17 cellular contexts compared by ENCODE assay signal in the genomic region with DNA sequence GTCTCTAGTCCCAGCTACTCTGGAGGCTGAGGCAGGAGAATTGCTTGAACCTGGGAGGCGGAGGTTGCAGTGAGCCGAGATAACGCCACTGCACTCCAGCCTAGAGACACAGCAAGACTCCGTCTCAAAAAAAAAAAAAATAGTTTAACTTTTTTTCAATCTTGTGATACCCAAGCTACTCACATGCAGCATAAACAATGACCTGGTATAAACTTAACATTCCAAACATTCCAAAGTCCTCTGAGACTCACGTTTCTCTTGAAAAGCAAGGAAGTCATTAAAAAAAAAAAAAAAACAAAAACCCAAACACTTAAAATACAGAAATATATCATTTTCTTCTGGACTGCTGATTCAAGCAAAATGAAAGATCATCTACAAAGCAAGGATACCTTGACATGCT. TPM values are rescaled to one million over a fixed set of nuclear protein-coding genes. Genes with fewer than 3 reads are reported as not detected.
DNase-seq lines count a peak whose midpoint lies in the region; TF ChIP-seq lines count a peak whose summit lies in the region.
"Had no signal": no experiment of that assay in that cellular context is flagged by ENCODE, and none has a peak within 500 bp of the region (broad histone marks: within the 10 kb centered on the region; RNA-seq: fewer than 3 reads in every experiment).

No MANE protein-coding gene starts in this region.

- no peaks in the 10 kb centered on the region for H3K27me3 ChIP-seq in AG04450 (ENCODE audit: control insufficient read depth, insufficient read depth, low read length)
- H3K27me3 ChIP-seq: body of pancreas, hepatocyte had no signal

- peak overlapping the region; percentile 26; the same call in 1 of the 2 replicates for H3K4me3 Mint-ChIP-seq in HFFc6
- H3K4me3 Mint-ChIP-seq: neural crest cell had no signal

- H3K9me3 ChIP-seq in AG04450 (ENCODE audit: control insufficient read depth, insufficient read depth, low read length) = no peaks in the 10 kb centered on the region
- H3K9me3 ChIP-seq: body of pancreas had no signal

- H3K36me3 Mint-ChIP-seq in HFFc6 (ENCODE audit: low read depth) = peaks cover 26% of the 10 kb centered on the region

- H3K4me3 ChIP-seq in AG04450 (ENCODE audit: low read depth, low read length) = no peak overlapping the region
- no peak overlapping the region for H3K4me3 ChIP-seq in cardiac fibroblast (replicated peaks in 1 of 2; ENCODE audit: low read depth in 2 of 2, low read length in 2 of 2)
- H3K4me3 ChIP-seq: body of pancreas, hepatocyte, lung had no signal

- no peak overlapping the region for H3K27ac ChIP-seq in AG04450 (ENCODE audit: low read depth, low read length)
- H3K27ac ChIP-seq: body of pancreas, hepatocyte, VCaP had no signal

- CTCF ChIA-PET in AG04450 (lab: Charles Lee) = no interaction called here

- H3K9me3 Mint-ChIP-seq in HFFc6 = no peaks in the 10 kb centered on the region
- H3K9me3 Mint-ChIP-seq: neural crest cell had no signal

- peak; percentile 43 for DNase-seq in AG04450 (ENCODE audit: low read depth, low spot score)
- peak; percentile 66 for DNase-seq in HFFc6
- peak; percentile 55 to 65 for DNase-seq in cardiac fibroblast (ENCODE audit: low read depth in 2 of 2)
- peak; percentile 31 for DNase-seq in kidney glomerular epithelial cell (lab: John Stamatoyannopoulos, UW)
- DNase-seq in NOMO-1 treated with dmso at 0.1 percent for 144 hours (lab: John Stamatoyannopoulos, UW; ENCODE audit: unreplicated experiment) = no peak
- no peak for DNase-seq in OCI-M2 (lab: John Stamatoyannopoulos, UW; ENCODE audit: unreplicated experiment)
- DNase-seq in ecto neural progenitor cell (ENCODE audit: low spot score) = no peak
- DNase-seq in GM20000 (ENCODE audit: low spot score) = no peak
- DNase-seq: activated CD8-positive, alpha-beta memory T cell treated with anti-CD3 and anti-CD28 coated beads for 24 hours; activated effector memory CD4-positive, alpha-beta T cell treated with anti-CD3 and anti-CD28 coated beads, Interleukin-2, amount 50 U/mL, for 16 hours; body of pancreas; DMS 273 treated with DMSO at 0.1 percent for 48 hours; MV-4-11 had no signal

- POLR2A ChIA-PET in AG04450 (lab: Yijun Ruan, JAX) = interaction anchor here (0.7 to 1.2 kb wide), 3 partner anchors 9 to 281 kb away, joined by 4 to 5 read pairs (median 4); a partner anchor contains a TSS

- H3K27ac Mint-ChIP-seq in HFFc6 = peak overlapping the region; percentile 47

- TF ChIP-seq CTCF in AG04450 (IDR thresholded peaks at IDR 0.05; ENCODE audit: low read depth, low read length) (no peak), HFFc6 (IDR thresholded peaks at IDR 0.05) (no peak), cardiac fibroblast (IDR thresholded peaks at IDR 0.05; ENCODE audit: low read depth, low read length) (no peak), GM20000 (IDR thresholded peaks at IDR 0.05; ENCODE audit: extremely low read depth, missing control alignments) (no peak)

- peaks cover 24% of the 10 kb centered on the region for H3K4me1 Mint-ChIP-seq in HFFc6 (ENCODE audit: low read depth)
- H3K4me1 Mint-ChIP-seq: neural crest cell had no signal

- no peaks in the 10 kb centered on the region for H3K27me3 Mint-ChIP-seq in HFFc6 (ENCODE audit: insufficient read depth)

RNA-seq across cellular contexts. Expression of a gene that starts 14.3 kb away (rescaled TPM):
- 15.1 and 21.0 TPM in 2 replicates for polyA plus RNA-seq in AG04450 (2011; rRNA removed)
- 15.7 and 21.2 TPM in 2 replicates for polyA minus RNA-seq in AG04450 (2011; rRNA and poly(A)+ RNA removed)
- total RNA-seq in HFFc6 (2021; fragmentation: NEBNext Ultra II Directional; extraction: Animal tissue kit (Norgen Biotek cat#: 25700)) = 10 to 100 TPM; 17.5 to 24.0 (median 19.3) TPM

RNA-seq across cellular contexts. Expression of a gene that starts 14.4 kb away (rescaled TPM):
- not detected in 2 replicates for polyA plus RNA-seq in AG04450 (2011; rRNA removed)
- 0.83 TPM in 1 of 2 replicates, not detected in the other for polyA minus RNA-seq in AG04450 (2011; rRNA and poly(A)+ RNA removed)
- total RNA-seq in HFFc6 (2021; fragmentation: NEBNext Ultra II Directional; extraction: Animal tissue kit (Norgen Biotek cat#: 25700)) = under 1 TPM in 1 of 6 experiments, not detected in 5; 0.26 TPM
- polyA plus RNA-seq: hepatocyte had no signal

RNA-seq across cellular contexts. Expression of a gene that starts 20.8 kb away (rescaled TPM):
- polyA plus RNA-seq in AG04450 (2011; rRNA removed) = 59.6 and 85.1 TPM in 2 replicates
- 15.6 and 23.1 TPM in 2 replicates for polyA minus RNA-seq in AG04450 (2011; rRNA and poly(A)+ RNA removed)
- total RNA-seq in HFFc6 (2021; fragmentation: NEBNext Ultra II Directional; extraction: Animal tissue kit (Norgen Biotek cat#: 25700)) = 100 to 1,000 TPM in 1 of 6 experiments, 10 to 100 TPM in 5; 87.3 to 108 (median 93.2) TPM

Comparison
In these comparisons a context has a peak if more than half of its experiments do, and no peak if none do; other contexts are left out.
1. DNase-seq: peak in AG04450 (single experiment), HFFc6 (single experiment), cardiac fibroblast (2 of 2) and kidney glomerular epithelial cell (single experiment); none in NOMO-1 treated with dmso at 0.1 percent for 144 hours (single experiment), OCI-M2 (single experiment), ecto neural progenitor cell (single experiment) and GM20000 (single experiment).